ENCODE assay signal across 8 cellular contexts in genomic region chr12:92538970-92539749, GRCh38.
DNase-seq lines count a peak whose midpoint lies in the region; ATAC-seq and TF ChIP-seq lines count a peak whose summit lies in the region.

No MANE protein-coding gene starts in this region.

- no peak overlapping the region for H3K27ac Mint-ChIP-seq in neural progenitor cell

- H3K4me3 ChIP-seq in Loucy (ENCODE audit: low read length, poor library complexity, severe bottlenecking): peak overlapping the region; percentile 31
- peak overlapping the region; percentile 27 for H3K4me3 ChIP-seq in adipocyte (ENCODE audit: low read length)
- no peak overlapping the region for H3K4me3 ChIP-seq in neural progenitor cell

- DNase-seq in EL (peak; percentile 58), adipocyte (ENCODE audit: low read depth) (peak; percentile 61), lung microvascular endothelial cell (ENCODE audit: low read depth in 2 of 2) (peak; percentile 92 to 97), neural progenitor cell (ENCODE audit: low spot score) (no peak), AG08396 (ENCODE audit: low spot score) (no peak), posterior vena cava (ENCODE audit: low spot score) (no peak)

- H3K79me2 ChIP-seq in Loucy (ENCODE audit: insufficient read depth, low read length): no peaks in the 10 kb centered on the region
- H3K79me2 ChIP-seq in neural progenitor cell (ENCODE audit: low read depth): no peaks in the 10 kb centered on the region

- H3K4me1 ChIP-seq in Loucy (ENCODE audit: insufficient read depth, low read length, poor library complexity, severe bottlenecking) (peaks cover 73% of the 10 kb centered on the region), adipocyte (ENCODE audit: control insufficient read depth, insufficient read depth, low read length) (peaks cover 20% of the 10 kb centered on the region), neural progenitor cell (peaks cover 21% of the 10 kb centered on the region)

- H3K36me3 ChIP-seq in Loucy (ENCODE audit: insufficient read depth, low read length) (no peaks in the 10 kb centered on the region), adipocyte (ENCODE audit: control insufficient read depth, insufficient read depth, low read length, severe bottlenecking) (no peaks in the 10 kb centered on the region), neural progenitor cell (no peaks in the 10 kb centered on the region)

- H3K4me3 Mint-ChIP-seq in neural progenitor cell: no peak overlapping the region

- H3K9me3 Mint-ChIP-seq in neural progenitor cell: no peaks in the 10 kb centered on the region

- no peak overlapping the region for H3K27ac ChIP-seq in neural progenitor cell

- H3F3A ChIP-seq in Loucy (ENCODE audit: low read depth): peaks cover 10% of the 10 kb centered on the region
- no peaks in the 10 kb centered on the region for H3F3A ChIP-seq in neural progenitor cell (ENCODE audit: low read depth)

- H4K20me1 ChIP-seq in Loucy (ENCODE audit: insufficient read depth, low read length, poor library complexity, severe bottlenecking) (no peaks in the 10 kb centered on the region), neural progenitor cell (ENCODE audit: low read depth) (no peaks in the 10 kb centered on the region)

- no peaks in the 10 kb centered on the region for H3K9me3 ChIP-seq in Loucy (ENCODE audit: insufficient read depth, low read depth, low read length)
- no peaks in the 10 kb centered on the region for H3K9me3 ChIP-seq in adipocyte (ENCODE audit: control insufficient read depth, low read length)
- H3K9me3 ChIP-seq in neural progenitor cell (ENCODE audit: low read depth): no peaks in the 10 kb centered on the region

- H3K4me1 Mint-ChIP-seq in neural progenitor cell: peaks cover 49% of the 10 kb centered on the region

- H3K4me2 ChIP-seq in Loucy (ENCODE audit: low read depth, low read length, poor library complexity, severe bottlenecking): peak overlapping the region; percentile 64
- no peak overlapping the region for H3K4me2 ChIP-seq in neural progenitor cell

- H3K36me3 Mint-ChIP-seq in neural progenitor cell: no peaks in the 10 kb centered on the region

- ATAC-seq in GM21526 (IDR thresholded peaks at IDR 0.05; ENCODE audit: low FRiP score, unreplicated experiment): peak; percentile 48

- no peaks in the 10 kb centered on the region for H3K27me3 ChIP-seq in Loucy (ENCODE audit: insufficient read depth, low read length, poor library complexity, severe bottlenecking)
- no peaks in the 10 kb centered on the region for H3K27me3 ChIP-seq in adipocyte (replicated peaks; ENCODE audit: control insufficient read depth, insufficient read depth, low read length)
- no peaks in the 10 kb centered on the region for H3K27me3 ChIP-seq in neural progenitor cell

- intact Hi-C loops in posterior vena cava (cut with DNase I): no loop called here

- H2AFZ ChIP-seq in Loucy (ENCODE audit: low read length) (no peak overlapping the region), neural progenitor cell (replicated peaks) (no peak overlapping the region)

- no peaks in the 10 kb centered on the region for H3K9me2 ChIP-seq in Loucy (replicated peaks; ENCODE audit: low read depth, low read length)

- H3K27me3 Mint-ChIP-seq in neural progenitor cell (ENCODE audit: insufficient read depth, low read depth): peaks cover 3% of the 10 kb centered on the region

- no peak for TF ChIP-seq CTCF in Loucy (conservative IDR thresholded peaks at IDR 0.05; ENCODE audit: low read length)
- TF ChIP-seq CTCF in neural progenitor cell (IDR thresholded peaks at IDR 0.05): no peak

- H3K9ac ChIP-seq in Loucy (ENCODE audit: low read depth, low read length, poor library complexity, severe bottlenecking) (peak overlapping the region; percentile 57), adipocyte (ENCODE audit: low read length) (peak overlapping the region; percentile 16), neural progenitor cell (no peak overlapping the region)

Comparison
In these comparisons a context has a peak if more than half of its experiments do, and no peak if none do; other contexts are left out.
1. DNase-seq: peak in EL (single experiment), adipocyte (single experiment) and lung microvascular endothelial cell (2 of 2); none in neural progenitor cell (single experiment), AG08396 (single experiment) and posterior vena cava (single experiment).